Comparison of ENCODE assay signal across 1 cellular context in the genomic region with DNA sequence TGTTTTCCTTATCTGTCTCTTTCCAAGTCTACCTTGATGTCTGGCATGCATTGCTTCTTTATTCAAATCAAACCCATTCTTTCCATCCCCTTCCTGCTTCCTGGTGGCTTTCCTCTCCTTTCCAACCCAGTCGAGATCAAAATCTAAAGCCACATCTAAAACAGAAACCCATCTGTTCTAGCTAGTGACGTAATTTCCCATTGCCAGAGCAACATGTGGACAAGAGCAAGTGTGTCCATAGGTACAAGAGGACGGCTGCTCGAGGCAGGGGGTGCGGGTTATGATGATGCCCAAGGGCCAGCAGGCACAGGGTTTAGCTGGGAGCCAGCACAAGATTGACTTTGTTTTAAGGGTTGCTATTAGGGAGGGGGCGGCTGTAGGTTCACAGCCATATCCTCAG.
A peak's percentile ranks its signal among the peaks of the same experiment; 100 is the strongest.
TF ChIP-seq lines count a peak whose summit lies in the region.

No MANE protein-coding gene starts in this region.

TF ChIP-seq in endothelial cell of umbilical vein, 7 proteins besides CTCF, POLR2A, EP300 and RAD21:
- TF ChIP-seq POLR2AphosphoS5 (IDR thresholded peaks at IDR 0.05; ENCODE audit: insufficient read depth, low read depth, low read length) (no peak), FOS (IDR thresholded peaks at IDR 0.05; ENCODE audit: borderline replicate concordance, insufficient read depth, low read length) (no peak), JUN (IDR thresholded peaks at IDR 0.05; ENCODE audit: borderline replicate concordance, insufficient read depth, insufficient read length, low read depth) (peak; percentile 49), GATA2 (IDR thresholded peaks at IDR 0.05; ENCODE audit: insufficient read depth, insufficient read length, low read depth, low read length) (peak; percentile 74)
- TF ChIP-seq, protein P1, sequence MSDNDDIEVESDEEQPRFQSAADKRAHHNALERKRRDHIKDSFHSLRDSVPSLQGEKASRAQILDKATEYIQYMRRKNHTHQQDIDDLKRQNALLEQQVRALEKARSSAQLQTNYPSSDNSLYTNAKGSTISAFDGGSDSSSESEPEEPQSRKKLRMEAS (IDR thresholded peaks at IDR 0.05; ENCODE audit: insufficient read depth, insufficient read length), result peak; percentile 54
